ENCODE assay signal across 1 cellular context in genomic region chr6:108562503-108562993, GRCh38.
TF ChIP-seq lines count a peak whose summit lies in the region.

No MANE protein-coding gene starts in this region.

TF ChIP-seq in GM23338, 12 proteins besides CTCF, POLR2A, EP300 and RAD21 (continued from another document):
- TF ChIP-seq REST (IDR thresholded peaks at IDR 0.05; ENCODE audit: unreplicated experiment): no peak
